ENCODE assay signal across 10 cellular contexts in the genomic region with DNA sequence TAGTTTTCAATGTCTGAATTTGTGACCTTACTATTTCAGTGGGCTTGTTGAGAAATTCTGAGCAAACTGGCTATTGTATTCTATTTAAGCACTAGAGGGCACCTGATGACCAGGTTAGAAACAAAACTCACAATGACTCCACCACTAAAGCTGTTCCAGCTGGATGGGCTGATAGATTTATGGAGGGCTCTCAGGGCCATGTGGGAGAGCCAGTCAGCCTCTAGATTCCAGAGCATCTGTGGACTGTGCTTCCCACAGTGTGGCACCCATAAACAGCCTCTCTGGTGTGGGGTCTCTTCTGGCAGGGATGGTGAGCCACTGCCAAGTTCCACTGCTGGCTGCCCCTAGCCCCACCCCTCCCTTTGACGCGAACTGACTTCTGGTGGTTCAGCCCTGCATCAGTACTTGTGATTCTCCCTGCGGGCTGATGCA. TPM values are rescaled to one million over a fixed set of nuclear protein-coding genes. Genes with fewer than 3 reads are reported as not detected.
DNase-seq lines count a peak whose midpoint lies in the region; ATAC-seq and TF ChIP-seq lines count a peak whose summit lies in the region.
"Had no signal": no experiment of that assay in that cellular context is flagged by ENCODE, and none has a peak within 500 bp of the region (broad histone marks: within the 10 kb centered on the region; RNA-seq: fewer than 3 reads in every experiment).

No MANE protein-coding gene starts in this region.

- H3K4me3 ChIP-seq in choroid plexus epithelial cell (ENCODE audit: low read depth, low read length): no peak overlapping the region
- H3K4me3 ChIP-seq: BLaER1 treated with 17β-estradiol and CSF1 and Interleukin-3, amounts not matched to agents 10 nM and 100 nM; pancreas had no signal

- TF ChIP-seq CTCF in choroid plexus epithelial cell (conservative IDR thresholded peaks at IDR 0.05; ENCODE audit: low read depth, low read length): peak; percentile 55

- ATAC-seq in activated CD4-positive, CD25-positive, alpha-beta regulatory T cell treated with anti-CD3 and anti-CD28 coated beads, Interleukin-2, amount 50 U/mL, for 24 hours: no peak
- ATAC-seq in HG02678 (IDR thresholded peaks at IDR 0.05; ENCODE audit: unreplicated experiment): no peak

- DNase-seq in SIG-M5 treated with dmso at 0.1 percent for 504 hours (lab: John Stamatoyannopoulos, UW; ENCODE audit: unreplicated experiment): peak; percentile 45
- no peak for DNase-seq in SIG-M5 (lab: John Stamatoyannopoulos, UW)
- peak; percentile 19 for DNase-seq in NCI-H510A treated with DMSO at 0.1 percent for 48 hours (lab: John Stamatoyannopoulos, UW)
- peak; percentile 71 for DNase-seq in choroid plexus epithelial cell (ENCODE audit: low read depth)
- DNase-seq in pons (ENCODE audit: low spot score): peak; percentile 12
- no peak for DNase-seq in mucosa of gallbladder (ENCODE audit: low spot score)
- DNase-seq: pancreas had no signal

RNA-seq across cellular contexts. Expression of a gene that starts 29.2 kb away (rescaled TPM):
- total RNA-seq in mucosa of gallbladder: not detected

Comparison
In these comparisons a context has a peak if more than half of its experiments do, and no peak if none do; other contexts are left out.
1. DNase-seq: peak in SIG-M5 treated with dmso at 0.1 percent for 504 hours (single experiment), NCI-H510A treated with DMSO at 0.1 percent for 48 hours (single experiment), choroid plexus epithelial cell (single experiment) and pons (single experiment); none in SIG-M5 (single experiment) and mucosa of gallbladder (single experiment).